In the genomic region with DNA sequence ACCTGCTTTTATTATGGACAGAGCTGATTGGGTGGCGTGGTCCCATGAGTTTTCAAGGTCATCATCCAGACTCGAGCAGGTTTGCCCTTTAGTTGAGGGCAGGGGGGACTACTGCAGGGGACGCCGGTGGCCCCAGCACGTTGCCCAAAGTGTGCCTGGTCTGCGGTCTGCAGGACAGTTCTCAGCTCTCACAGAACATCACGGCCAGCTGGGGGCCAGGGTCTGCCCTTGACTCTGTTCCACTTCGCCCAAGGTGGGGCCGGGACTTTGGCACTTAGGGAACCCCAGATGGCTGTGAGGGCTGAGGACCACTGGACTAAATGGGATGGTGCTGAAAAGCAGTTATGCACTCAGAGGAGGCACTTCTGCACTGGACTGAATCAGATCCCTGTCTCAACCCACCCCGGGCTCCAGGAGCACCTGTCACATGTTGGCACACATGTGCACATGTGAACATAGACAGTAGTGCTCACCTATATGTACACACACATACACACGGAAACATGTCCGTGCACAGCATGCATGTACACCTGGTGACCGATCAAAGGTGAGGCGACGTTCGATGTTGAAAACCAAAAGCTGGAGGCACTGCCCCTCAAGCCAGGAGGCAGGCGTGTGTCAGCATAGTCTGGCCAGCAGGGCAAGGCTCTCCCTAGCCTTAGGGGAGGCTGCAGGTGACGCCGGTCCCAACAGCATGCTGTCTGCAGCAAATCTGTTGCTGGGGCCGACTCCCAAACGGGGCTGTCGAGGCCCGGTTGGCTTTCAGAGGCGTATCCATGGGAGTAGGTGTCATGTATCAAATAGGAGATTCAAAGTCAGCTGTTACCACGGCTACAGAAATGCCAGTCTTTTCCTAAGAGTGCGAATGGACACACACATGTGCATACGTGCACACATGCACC, we compare ENCODE assay signal across 17 cellular contexts. TPM values are rescaled to one million over a fixed set of nuclear protein-coding genes. Genes with fewer than 3 reads are reported as not detected.
DNase-seq lines count a peak whose midpoint lies in the region; ATAC-seq and TF ChIP-seq lines count a peak whose summit lies in the region.
"Had no signal": no experiment of that assay in that cellular context is flagged by ENCODE, and none has a peak within 500 bp of the region (broad histone marks: within the 10 kb centered on the region; RNA-seq: fewer than 3 reads in every experiment).

No MANE protein-coding gene starts in this region.

- H3K27me3 Mint-ChIP-seq in activated CD4-positive, alpha-beta memory T cell treated with anti-CD3 and anti-CD28 coated beads, Interleukin-2, amount 10 ng/mL, durations not matched to agents 7 days and 5 days: no peaks in the 10 kb centered on the region

- intact Hi-C loops in right cardiac atrium (cut with DNase I) (no loop called here), cardiac septum (cut with DNase I) (no loop called here), aorta (cut with DNase I) (no loop called here)

- H3K9me3 ChIP-seq in right cardiac atrium (ENCODE audit: control insufficient read depth, low read length): no peaks in the 10 kb centered on the region
- no peaks in the 10 kb centered on the region for H3K9me3 ChIP-seq in WERI-Rb-1 (ENCODE audit: severe bottlenecking)
- H3K9me3 ChIP-seq in aorta (ENCODE audit: control insufficient read depth, low read length): no peaks in the 10 kb centered on the region

- H3K4me3 ChIP-seq in right cardiac atrium (ENCODE audit: low read length): no peak overlapping the region
- no peak overlapping the region for H3K4me3 ChIP-seq in WERI-Rb-1 (ENCODE audit: low read depth, low read length)
- no peak overlapping the region for H3K4me3 ChIP-seq in aorta (ENCODE audit: low read length in 2 of 2)
- H3K4me3 ChIP-seq: GM23248 had no signal

- no peak for TF ChIP-seq CTCF in WERI-Rb-1 (IDR thresholded peaks at IDR 0.05; ENCODE audit: low read depth, low read length)

- POLR2A ChIA-PET in activated CD4-positive, alpha-beta memory T cell treated with anti-CD3 and anti-CD28 coated beads, Interleukin-2, amount 10 ng/mL, durations not matched to agents 7 days and 5 days (lab: Charles Lee): no interaction called here

- no peaks in the 10 kb centered on the region for H3K4me1 Mint-ChIP-seq in activated CD4-positive, alpha-beta memory T cell treated with anti-CD3 and anti-CD28 coated beads, Interleukin-2, amount 10 ng/mL, durations not matched to agents 7 days and 5 days

- H3K27ac ChIP-seq in right cardiac atrium (ENCODE audit: low read length): no peak overlapping the region
- no peak overlapping the region for H3K27ac ChIP-seq in WERI-Rb-1
- H3K27ac ChIP-seq in aorta (ENCODE audit: low read depth in 1 of 2, low read length in 2 of 2): no peak overlapping the region
- H3K27ac ChIP-seq: GM23248 had no signal

- H3K27me3 ChIP-seq in right cardiac atrium (ENCODE audit: control insufficient read depth, insufficient read depth) (no peaks in the 10 kb centered on the region), WERI-Rb-1 (ENCODE audit: insufficient read depth, low read depth, severe bottlenecking) (no peaks in the 10 kb centered on the region), aorta (ENCODE audit: control insufficient read depth in 1 of 2, insufficient read depth in 2 of 2, low read length in 1 of 2) (no peaks in the 10 kb centered on the region)

- CTCF ChIA-PET in activated CD4-positive, alpha-beta memory T cell treated with anti-CD3 and anti-CD28 coated beads, Interleukin-2, amount 10 ng/mL, durations not matched to agents 7 days and 5 days (lab: Charles Lee): no interaction called here

- no peaks in the 10 kb centered on the region for H3K9me3 Mint-ChIP-seq in activated CD4-positive, alpha-beta memory T cell treated with anti-CD3 and anti-CD28 coated beads, Interleukin-2, amount 10 ng/mL, durations not matched to agents 7 days and 5 days
- H3K9me3 Mint-ChIP-seq: CD14-positive monocyte had no signal

- ATAC-seq in right cardiac atrium (no peak), aorta (ENCODE audit: low FRiP score) (no peak)
- ATAC-seq: PC-3 had no signal

- H3K27ac Mint-ChIP-seq in activated CD4-positive, alpha-beta memory T cell treated with anti-CD3 and anti-CD28 coated beads, Interleukin-2, amount 10 ng/mL, durations not matched to agents 7 days and 5 days: no peak overlapping the region
- H3K27ac Mint-ChIP-seq: CD14-positive monocyte had no signal

- no peaks in the 10 kb centered on the region for H3K4me1 ChIP-seq in right cardiac atrium (ENCODE audit: control insufficient read depth, insufficient read depth, low read length)
- H3K4me1 ChIP-seq in aorta (ENCODE audit: control insufficient read depth in 1 of 2, insufficient read depth in 2 of 2, low read length in 2 of 2): no peaks in the 10 kb centered on the region

- 79% methylated on average over 27 of the region's 27 CpGs for WGBS in right cardiac atrium
- WGBS in aorta, 2 donors: 77 to 79% methylated on average over 27 of the region's 27 CpGs

- H3K36me3 Mint-ChIP-seq in activated CD4-positive, alpha-beta memory T cell treated with anti-CD3 and anti-CD28 coated beads, Interleukin-2, amount 10 ng/mL, durations not matched to agents 7 days and 5 days (ENCODE audit: low read depth): no peaks in the 10 kb centered on the region
- H3K36me3 Mint-ChIP-seq: CD14-positive monocyte had no signal

- DNase-seq in right cardiac atrium (peak; percentile 1 to 38 (median 35)), cardiac septum (ENCODE audit: low spot score) (no peak), WERI-Rb-1 (peak; percentile 5), left kidney (ENCODE audit: low read depth, low spot score) (peak; percentile 67), aorta (peak; percentile 32 to 73), NCI-H82 (lab: John Stamatoyannopoulos, UW) (no peak), NCI-H2227 (lab: John Stamatoyannopoulos, UW; ENCODE audit: unreplicated experiment) (no peak)
- no peak for DNase-seq in activated CD4-positive, alpha-beta memory T cell treated with anti-CD3 and anti-CD28 coated beads, Interleukin-2, amount 10 ng/mL, durations not matched to agents 7 days and 5 days
- DNase-seq: AML-193, DMS 273 treated with DMSO at 0.1 percent for 48 hours, GDM1, GM23248, NCI-H1048, NCI-H2081 treated with DMSO at 0.1 percent for 48 hours, NCI-H69, PC-3 had no signal

- no peak overlapping the region for H3K4me3 Mint-ChIP-seq in activated CD4-positive, alpha-beta memory T cell treated with anti-CD3 and anti-CD28 coated beads, Interleukin-2, amount 10 ng/mL, durations not matched to agents 7 days and 5 days
- H3K4me3 Mint-ChIP-seq: CD14-positive monocyte had no signal

- H3K36me3 ChIP-seq in WERI-Rb-1 (no peaks in the 10 kb centered on the region), aorta (ENCODE audit: control insufficient read depth in 1 of 2, insufficient read depth in 2 of 2, low read length in 1 of 2) (no peaks in the 10 kb centered on the region)

RNA-seq across cellular contexts. Expression of gene ANO7, which starts 10.2 kb away (rescaled TPM):
- 1 to 10 TPM in 3 of 4 donors, under 1 TPM in 1; 0.89 to 2.1 (median 1.2) TPM for total RNA-seq in right cardiac atrium
- polyA plus RNA-seq in right cardiac atrium: 1.1 TPM
- 3.4 TPM for total RNA-seq in cardiac septum
- 1 to 10 TPM; 1.2 to 5.4 TPM for total RNA-seq in aorta
- polyA plus RNA-seq in aorta: 1 to 10 TPM in 1 of 2 donors, not detected in 1; 2.9 TPM
- total RNA-seq in activated CD4-positive, alpha-beta memory T cell treated with anti-CD3 and anti-CD28 coated beads, Interleukin-2, amount 10 ng/mL, durations not matched to agents 7 days and 5 days: under 1 TPM; 0.53 to 0.91 TPM
- polyA plus RNA-seq: CD14-positive monocyte had no signal

RNA-seq across cellular contexts. Expression of gene PPP1R7, which starts 48.4 kb away (rescaled TPM):
- total RNA-seq in right cardiac atrium (10 to 100 TPM; 57.7 to 77.1 (median 73.1) TPM), cardiac septum (77.7 TPM), aorta (10 to 100 TPM; 41.1 to 46.1 TPM)
- polyA plus RNA-seq in right cardiac atrium (112 TPM), aorta (10 to 100 TPM; 74.0 to 83.4 TPM)
- 100 to 1,000 TPM; 103 to 106 TPM for total RNA-seq in activated CD4-positive, alpha-beta memory T cell treated with anti-CD3 and anti-CD28 coated beads, Interleukin-2, amount 10 ng/mL, durations not matched to agents 7 days and 5 days

RNA-seq across cellular contexts. Expression of gene PASK, which starts 49.4 kb away (rescaled TPM):
- total RNA-seq in right cardiac atrium: 1 to 10 TPM; 2.1 to 5.3 (median 3.4) TPM
- 1.1 TPM for polyA plus RNA-seq in right cardiac atrium
- 2.2 TPM for total RNA-seq in cardiac septum
- total RNA-seq in aorta: 1 to 10 TPM; 5.4 to 8.7 TPM
- polyA plus RNA-seq in aorta: 1 to 10 TPM in 1 of 2 donors, under 1 TPM in 1; 0.63 to 1.2 TPM
- 10 to 100 TPM; 58.1 to 58.9 TPM for total RNA-seq in activated CD4-positive, alpha-beta memory T cell treated with anti-CD3 and anti-CD28 coated beads, Interleukin-2, amount 10 ng/mL, durations not matched to agents 7 days and 5 days

Comparison
In these comparisons a context has a peak if more than half of its experiments do, and no peak if none do; other contexts are left out.
1. DNase-seq: peak in right cardiac atrium (3 of 3), WERI-Rb-1 (single experiment), left kidney (single experiment) and aorta (2 of 2); none in cardiac septum (single experiment), NCI-H82 (single experiment), activated CD4-positive, alpha-beta memory T cell treated with anti-CD3 and anti-CD28 coated beads, Interleukin-2, amount 10 ng/mL, durations not matched to agents 7 days and 5 days (single experiment) and NCI-H2227 (single experiment).
2. RNA of gene PASK, which starts 49.4 kb away (total RNA-seq): 58.1 to 58.9 TPM in activated CD4-positive, alpha-beta memory T cell treated with anti-CD3 and anti-CD28 coated beads, Interleukin-2, amount 10 ng/mL, durations not matched to agents 7 days and 5 days; 5.4 to 8.7 TPM in aorta, 2.1 to 5.3 TPM in right cardiac atrium and 2.2 TPM in cardiac septum (single experiment); every median in the first group is over 4 times any median in the second.